In genomic region chr12:6935551-6936377, GRCh38 we compare ENCODE assay signal across 11 cellular contexts. TPM values are rescaled to one million over a fixed set of nuclear protein-coding genes. Genes with fewer than 3 reads are reported as not detected.
DNase-seq lines count a peak whose midpoint lies in the region; ATAC-seq and TF ChIP-seq lines count a peak whose summit lies in the region.
"Had no signal": no experiment of that assay in that cellular context is flagged by ENCODE, and none has a peak within 500 bp of the region (broad histone marks: within the 10 kb centered on the region; RNA-seq: fewer than 3 reads in every experiment).

No MANE protein-coding gene starts in this region.

- no peak for TF ChIP-seq CTCF in fibroblast of lung (conservative IDR thresholded peaks at IDR 0.05 in 1 of 2, IDR thresholded peaks at IDR 0.05 in 1 of 2; ENCODE audit: low read depth in 1 of 2, low read length in 2 of 2)
- TF ChIP-seq CTCF in stomach (IDR thresholded peaks at IDR 0.05), result no peak

- no peak overlapping the region for H2AFZ ChIP-seq in fibroblast of lung (ENCODE audit: low read length)

- peaks cover 12% of the 10 kb centered on the region for H3K4me1 ChIP-seq in fibroblast of lung (ENCODE audit: control insufficient read depth, extremely low read depth, insufficient read depth, low read length)
- peaks cover 30 to 93% (median 66%) of the 10 kb centered on the region in 4 donors for H3K4me1 ChIP-seq in stomach

- H3K36me3 ChIP-seq in fibroblast of lung (ENCODE audit: control insufficient read depth, insufficient read depth, low read length), result peaks cover 30% of the 10 kb centered on the region
- peaks cover 22 to 59% (median 54%) of the 10 kb centered on the region in 4 donors for H3K36me3 ChIP-seq in stomach

- H3K4me1 Mint-ChIP-seq in activated T-cell treated with anti-CD3 and anti-CD28 coated beads, Interleukin-2, amount 50 U/mL, for 4 hours (ENCODE audit: low read depth), result peaks cover 56% of the 10 kb centered on the region
- peaks cover 35% of the 10 kb centered on the region for H3K4me1 Mint-ChIP-seq in T-helper 17 cell

- peak overlapping the region; percentile 7 for H3K27ac ChIP-seq in fibroblast of lung (ENCODE audit: insufficient read depth, low read length)
- H3K27ac ChIP-seq in stomach, result peak overlapping the region; percentile 9 to 98 (median 91)

- ATAC-seq in activated T-cell treated with anti-CD3 and anti-CD28 coated beads, Interleukin-2, amount 50 U/mL, for 4 hours, result no peak
- no peak for ATAC-seq in T-helper 17 cell
- ATAC-seq in GM18868 (IDR thresholded peaks at IDR 0.05; ENCODE audit: unreplicated experiment), result no peak
- ATAC-seq in HG02852 (IDR thresholded peaks at IDR 0.05; ENCODE audit: unreplicated experiment), result no peak
- ATAC-seq: left lobe of liver had no signal

- H3K4me3 Mint-ChIP-seq in activated T-cell treated with anti-CD3 and anti-CD28 coated beads, Interleukin-2, amount 50 U/mL, for 4 hours, result peak overlapping the region; percentile 87
- peak overlapping the region; percentile 90 for H3K4me3 Mint-ChIP-seq in T-helper 17 cell

- H3K4me3 ChIP-seq in fibroblast of lung (replicated peaks in 1 of 4; ENCODE audit: control extremely low read depth in 1 of 4, insufficient read depth in 1 of 4, low read depth in 3 of 4, low read length in 4 of 4) (no peak overlapping the region), stomach (no peak overlapping the region)

- no peaks in the 10 kb centered on the region for H3K9me3 ChIP-seq in T-helper 17 cell (ENCODE audit: control insufficient read depth, low read length, poor library complexity, severe bottlenecking)
- H3K9me3 ChIP-seq in fibroblast of lung (ENCODE audit: control insufficient read depth, insufficient read depth, low read depth, low read length), result no peaks in the 10 kb centered on the region
- H3K9me3 ChIP-seq in stomach, result no peaks in the 10 kb centered on the region
- H3K9me3 ChIP-seq: upper lobe of right lung had no signal

- no peak for TF ChIP-seq POLR2A in stomach (IDR thresholded peaks at IDR 0.05)

- H3K27me3 Mint-ChIP-seq in activated T-cell treated with anti-CD3 and anti-CD28 coated beads, Interleukin-2, amount 50 U/mL, for 4 hours (ENCODE audit: low read depth), result no peaks in the 10 kb centered on the region
- H3K27me3 Mint-ChIP-seq in T-helper 17 cell, result no peaks in the 10 kb centered on the region

- no peaks in the 10 kb centered on the region for H4K20me1 ChIP-seq in fibroblast of lung (ENCODE audit: control insufficient read depth, extremely low read depth, insufficient read depth, low read length)

- TF ChIP-seq EP300 in stomach (IDR thresholded peaks at IDR 0.05), result no peak

- H3K27ac Mint-ChIP-seq in T-helper 17 cell, result peak overlapping the region; percentile 91

- WGBS in stomach, 5 donors, result 65 to 78% (median 70%) methylated on average over 14 to 16 of the region's 16 CpGs

- no peak overlapping the region for H3K9ac ChIP-seq in fibroblast of lung (ENCODE audit: insufficient read depth, low read length)

- H3K36me3 Mint-ChIP-seq in activated T-cell treated with anti-CD3 and anti-CD28 coated beads, Interleukin-2, amount 50 U/mL, for 4 hours (ENCODE audit: insufficient read depth), result peaks cover 25% of the 10 kb centered on the region
- H3K36me3 Mint-ChIP-seq in T-helper 17 cell (ENCODE audit: low read depth), result peaks cover 2% of the 10 kb centered on the region

- H3K27me3 ChIP-seq in fibroblast of lung (ENCODE audit: control insufficient read depth, insufficient read depth, low read length), result no peaks in the 10 kb centered on the region
- no peaks in the 10 kb centered on the region for H3K27me3 ChIP-seq in stomach
- H3K27me3 ChIP-seq: upper lobe of right lung had no signal

- H3K4me2 ChIP-seq in fibroblast of lung (ENCODE audit: extremely low read depth, insufficient read depth, low read length), result no peak overlapping the region

- H3K9me3 Mint-ChIP-seq in activated T-cell treated with anti-CD3 and anti-CD28 coated beads, Interleukin-2, amount 50 U/mL, for 4 hours, result no peaks in the 10 kb centered on the region

- H3K79me2 ChIP-seq in fibroblast of lung (ENCODE audit: control insufficient read depth, insufficient read depth, low read length), result peaks cover 30% of the 10 kb centered on the region

- no peak for DNase-seq in activated T-cell treated with anti-CD3 and anti-CD28 coated beads, Interleukin-2, amount 50 U/mL, for 4 hours
- no peak for DNase-seq in activated T-cell treated with anti-CD3 and anti-CD28 coated beads for 4 hours
- DNase-seq in T-helper 17 cell, result no peak
- DNase-seq in fibroblast of lung (ENCODE audit: low read depth in 2 of 2), result no peak
- no peak for DNase-seq in stomach
- DNase-seq in superior temporal gyrus (ENCODE audit: extremely low spot score), result no peak
- DNase-seq: upper lobe of right lung had no signal

- intact Hi-C loops in stomach (cut with DNase I; ENCODE audit: low total_unique reads), result no loop called here

RNA-seq across cellular contexts. Expression of gene RNU7-1, which starts 7.9 kb away (rescaled TPM):
- total RNA-seq in activated T-cell treated with anti-CD3 and anti-CD28 coated beads, Interleukin-2, amount 50 U/mL, for 4 hours, result not detected
- total RNA-seq in T-helper 17 cell, result not detected
- total RNA-seq in fibroblast of lung, result not detected in 2 replicates
- polyA plus RNA-seq in fibroblast of lung, result not detected in 2 replicates
- not detected in 2 replicates for polyA plus RNA-seq in fibroblast of lung (2012)
- not detected in 2 replicates for polyA minus RNA-seq in fibroblast of lung (ENCODE audit: low replicate concordance)
- total RNA-seq in stomach, result not detected
- polyA plus RNA-seq in stomach, result not detected
- total RNA-seq: activated CD8-positive, alpha-beta memory T cell treated with anti-CD3 and anti-CD28 coated beads for 36 hours; left lobe of liver; upper lobe of right lung had no signal

RNA-seq across cellular contexts. Expression of gene ATN1, which starts 8.0 kb away (rescaled TPM):
- total RNA-seq in activated T-cell treated with anti-CD3 and anti-CD28 coated beads, Interleukin-2, amount 50 U/mL, for 4 hours, result 10 to 100 TPM; 65.8 to 73.9 (median 70.7) TPM
- total RNA-seq in T-helper 17 cell, result 10 to 100 TPM; 24.1 to 28.9 TPM
- total RNA-seq in fibroblast of lung, result 8.2 and 21.5 TPM in 2 replicates
- polyA plus RNA-seq in fibroblast of lung, result 9.4 and 14.5 TPM in 2 replicates
- 65.1 and 76.2 TPM in 2 replicates for polyA plus RNA-seq in fibroblast of lung (2012)
- polyA minus RNA-seq in fibroblast of lung (ENCODE audit: low replicate concordance), result 192 and 200 TPM in 2 replicates
- 100 to 1,000 TPM in 3 of 5 donors, 10 to 100 TPM in 2; 23.3 to 694 (median 291) TPM for total RNA-seq in stomach
- 10 to 100 TPM; 44.4 to 57.4 (median 48.8) TPM for polyA plus RNA-seq in stomach

RNA-seq across cellular contexts. Expression of gene C12orf57, which starts 8.1 kb away (rescaled TPM):
- total RNA-seq in activated T-cell treated with anti-CD3 and anti-CD28 coated beads, Interleukin-2, amount 50 U/mL, for 4 hours, result 100 to 1,000 TPM; 180 to 190 (median 184) TPM
- total RNA-seq in T-helper 17 cell, result 100 to 1,000 TPM; 192 to 226 TPM
- 107 and 177 TPM in 2 replicates for total RNA-seq in fibroblast of lung
- 172 and 220 TPM in 2 replicates for polyA plus RNA-seq in fibroblast of lung
- polyA plus RNA-seq in fibroblast of lung (2012), result 181 and 214 TPM in 2 replicates
- polyA minus RNA-seq in fibroblast of lung (ENCODE audit: low replicate concordance), result 60.1 and 67.8 TPM in 2 replicates
- 100 to 1,000 TPM; 155 to 453 (median 306) TPM for total RNA-seq in stomach
- 100 to 1,000 TPM; 418 to 621 (median 443) TPM for polyA plus RNA-seq in stomach

RNA-seq across cellular contexts. Expression of gene PTPN6, which starts 15.4 kb away (rescaled TPM):
- 100 to 1,000 TPM; 309 to 404 (median 401) TPM for total RNA-seq in activated T-cell treated with anti-CD3 and anti-CD28 coated beads, Interleukin-2, amount 50 U/mL, for 4 hours
- total RNA-seq in T-helper 17 cell (100 to 1,000 TPM; 115 to 177 TPM), fibroblast of lung (0.26 TPM in 1 of 2 replicates, not detected in the other), stomach (10 to 100 TPM; 11.2 to 36.6 (median 28.0) TPM)
- polyA plus RNA-seq in fibroblast of lung (0.06 TPM in 1 of 2 replicates, not detected in the other), stomach (10 to 100 TPM; 40.6 to 51.2 (median 41.2) TPM)
- polyA plus RNA-seq in fibroblast of lung (2012), result not detected in 2 replicates
- 0.79 TPM in 1 of 2 replicates, not detected in the other for polyA minus RNA-seq in fibroblast of lung (ENCODE audit: low replicate concordance)

RNA-seq across cellular contexts. Expression of gene ENO2, which starts 21.4 kb away (rescaled TPM):
- 10 to 100 TPM; 83.5 to 97.4 (median 85.2) TPM for total RNA-seq in activated T-cell treated with anti-CD3 and anti-CD28 coated beads, Interleukin-2, amount 50 U/mL, for 4 hours
- 10 to 100 TPM; 80.2 to 80.7 TPM for total RNA-seq in T-helper 17 cell
- 20.3 TPM in 2 replicates for total RNA-seq in fibroblast of lung
- polyA plus RNA-seq in fibroblast of lung, result 29.4 and 43.0 TPM in 2 replicates
- polyA plus RNA-seq in fibroblast of lung (2012), result 29.0 and 41.2 TPM in 2 replicates
- 40.4 and 68.7 TPM in 2 replicates for polyA minus RNA-seq in fibroblast of lung (ENCODE audit: low replicate concordance)
- total RNA-seq in stomach, result 10 to 100 TPM in 2 of 5 donors, 1 to 10 TPM in 3; 2.3 to 62.9 (median 8.6) TPM
- 10 to 100 TPM in 2 of 3 donors, 1 to 10 TPM in 1; 9.3 to 19.7 (median 10.1) TPM for polyA plus RNA-seq in stomach
